15 cellular contexts compared by ENCODE assay signal in the genomic region with DNA sequence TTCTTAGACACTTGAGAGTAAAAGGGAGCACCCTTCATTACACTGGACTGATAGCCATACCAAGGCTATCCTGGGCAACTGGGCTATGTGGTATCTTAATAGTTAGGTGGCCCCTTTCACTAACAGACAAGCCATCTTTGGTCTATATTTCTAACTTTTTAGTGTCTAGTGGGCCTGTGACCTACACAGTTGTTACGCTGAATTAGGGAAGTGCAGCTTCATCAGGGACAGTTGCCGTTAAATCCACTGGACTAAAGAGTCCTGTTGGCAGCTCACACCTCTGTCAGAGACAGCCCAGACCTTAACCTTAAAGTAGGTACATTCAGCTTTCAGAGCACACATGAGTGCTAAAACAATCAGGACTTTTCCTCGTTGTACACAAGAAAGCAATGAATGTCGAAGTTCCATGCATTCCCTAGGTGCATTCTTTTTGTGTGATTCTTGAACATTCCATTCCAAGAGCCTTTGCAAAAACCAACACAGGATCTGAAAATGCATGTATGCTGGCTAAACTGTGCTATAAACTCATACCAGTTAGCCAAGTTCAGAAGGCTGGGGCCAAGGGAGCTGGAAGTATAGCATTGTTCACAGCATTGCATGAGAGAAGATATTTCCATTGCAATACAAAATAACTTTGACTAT.
DNase-seq lines count a peak whose midpoint lies in the region; ATAC-seq, FAIRE-seq and TF ChIP-seq lines count a peak whose summit lies in the region.
"Had no signal": no experiment of that assay in that cellular context is flagged by ENCODE, and none has a peak within 500 bp of the region (broad histone marks: within the 10 kb centered on the region; RNA-seq: fewer than 3 reads in every experiment).

No MANE protein-coding gene starts in this region.

- H4K5ac ChIP-seq in IMR-90 (ENCODE audit: low read depth, low read length) = no peak overlapping the region

- CTCF ChIA-PET in IMR-90 (lab: Yijun Ruan, JAX) = no interaction called here

- H2BK5ac ChIP-seq in IMR-90 (ENCODE audit: low read depth, low read length, poor library complexity, severe bottlenecking) = peak overlapping the region; percentile 65

- FAIRE-seq in GM12891 (lab: Jason Lieb, UNC) = no peak
- FAIRE-seq: A549, GM12892 had no signal

- no peaks in the 10 kb centered on the region for H3K9me1 ChIP-seq in IMR-90 (ENCODE audit: insufficient read depth, low read length)

- no peak overlapping the region for H2AK9ac ChIP-seq in IMR-90 (replicated peaks; ENCODE audit: low read depth, low read length, poor library complexity)

- H2BK20ac ChIP-seq in IMR-90 (ENCODE audit: low read depth, low read length) = no peak overlapping the region

- H3K27me3 ChIP-seq in ACC112 (ENCODE audit: insufficient read depth, low read length) = no peaks in the 10 kb centered on the region
- H3K27me3 ChIP-seq in IMR-90 (ENCODE audit: control insufficient read depth, insufficient read depth, low read length) = no peaks in the 10 kb centered on the region
- no peaks in the 10 kb centered on the region for H3K27me3 ChIP-seq in gastroesophageal sphincter

- H3K27ac ChIP-seq in ACC112 (ENCODE audit: low read depth, low read length) = peak overlapping the region; percentile 45
- no peak overlapping the region; the same call in 1 of the 2 replicates for H3K27ac ChIP-seq in IMR-90 (ENCODE audit: insufficient read depth, low read length)
- H3K27ac ChIP-seq in gastroesophageal sphincter = no peak overlapping the region
- H3K27ac ChIP-seq: A549 had no signal

- peak; percentile 8 for DNase-seq in IMR-90
- peak; percentile 84 for DNase-seq in dedifferentiated amniotic fluid mesenchymal stem cell (ENCODE audit: extremely low spot score)
- peak; percentile 45 for DNase-seq in kidney glomerular epithelial cell (lab: John Stamatoyannopoulos, UW)
- DNase-seq in activated CD8-positive, alpha-beta memory T cell treated with anti-CD3 and anti-CD28 coated beads for 24 hours = no peak
- DNase-seq in T-helper 2 cell = no peak
- no peak for DNase-seq in GM12891 (ENCODE audit: insufficient read length, low spot score)
- DNase-seq: NCI-H1417 treated with DMSO at 0.1 percent for 48 hours; SHP77 treated with DMSO at 0.1 percent for 48 hours; stimulated activated CD4-positive, alpha-beta T cell treated with anti-CD3 and anti-CD28 coated beads, Interleukin-12 subunit alpha, Interleukin-12 subunit beta, amount 100 ng/mL, for 4 hours had no signal

- H3K9me3 ChIP-seq in IMR-90 (ENCODE audit: control insufficient read depth, insufficient read depth, low read length) = peaks cover 6% of the 10 kb centered on the region; the same call in 1 of the 2 replicates
- H3K9me3 ChIP-seq in gastroesophageal sphincter = no peaks in the 10 kb centered on the region
- H3K9me3 ChIP-seq: A549, HAP-1 had no signal

- H3K36me3 ChIP-seq in ACC112 (ENCODE audit: insufficient read depth, low read length) (no peaks in the 10 kb centered on the region), IMR-90 (ENCODE audit: control insufficient read depth, insufficient read depth, low read length) (no peaks in the 10 kb centered on the region), gastroesophageal sphincter (no peaks in the 10 kb centered on the region)
- H3K36me3 ChIP-seq: HAP-1 had no signal

- H2AFZ ChIP-seq in ACC112 (ENCODE audit: low read length, unreplicated experiment) = no peak overlapping the region
- H2AFZ ChIP-seq in IMR-90 (replicated peaks; ENCODE audit: low read length, poor library complexity) = no peak overlapping the region

- no peak overlapping the region for H3K4me3 ChIP-seq in ACC112 (ENCODE audit: low read depth, low read length)
- no peak overlapping the region for H3K4me3 ChIP-seq in IMR-90 (ENCODE audit: insufficient read depth, low read depth, low read length)
- no peak overlapping the region for H3K4me3 ChIP-seq in gastroesophageal sphincter
- H3K4me3 ChIP-seq: A549, HAP-1 had no signal

- intact Hi-C loops in IMR-90 (cut with micrococcal nuclease) = no loop called here

- H3K23ac ChIP-seq in IMR-90 (ENCODE audit: low read depth, low read length) = no peak overlapping the region

- H3K56ac ChIP-seq in IMR-90 (ENCODE audit: extremely low read depth, insufficient read depth, low read length) = no peak overlapping the region

- no peaks in the 10 kb centered on the region for H3K79me2 ChIP-seq in ACC112 (ENCODE audit: control insufficient read depth, insufficient read depth, low read length, unreplicated experiment)

- ATAC-seq in IMR-90 (ENCODE audit: low read depth) (peak; percentile 71), gastroesophageal sphincter (no peak)
- ATAC-seq: A549, left lobe of liver had no signal

- H2BK120ac ChIP-seq in IMR-90 (ENCODE audit: low read depth, low read length) = no peak overlapping the region

- in situ Hi-C loops in IMR-90 (cut with MboI; ENCODE audit: low sequenced_read_pairs) = no loop called here

- H2AK5ac ChIP-seq in IMR-90 (ENCODE audit: low read depth, low read length) = no peak overlapping the region

- TF ChIP-seq POLR2A in IMR-90 (IDR thresholded peaks at IDR 0.05; ENCODE audit: low read depth, low read length) (no peak), gastroesophageal sphincter (IDR thresholded peaks at IDR 0.05) (no peak), GM12891 (IDR thresholded peaks at IDR 0.05; ENCODE audit: low read depth, low read length) (no peak)

- POLR2A ChIA-PET in IMR-90 (lab: Charles Lee; ENCODE audit: unreplicated experiment) = no interaction called here

- TF ChIP-seq CTCF in IMR-90 (conservative IDR thresholded peaks at IDR 0.05; ENCODE audit: low read depth, low read length) (no peak), gastroesophageal sphincter (IDR thresholded peaks at IDR 0.05) (no peak)

- H3K4ac ChIP-seq in IMR-90 (ENCODE audit: low read depth, low read length) = no peak overlapping the region

- H3K18ac ChIP-seq in IMR-90 (ENCODE audit: low read depth, low read length) = no peak overlapping the region

- no peak overlapping the region for H3K4me2 ChIP-seq in IMR-90 (ENCODE audit: low read depth, low read length)
- H3K4me2 ChIP-seq: A549 had no signal

- no peak overlapping the region for H4K91ac ChIP-seq in IMR-90 (ENCODE audit: insufficient read depth, low read depth, low read length)

- TF ChIP-seq RAD21 in IMR-90 (IDR thresholded peaks at IDR 0.05; ENCODE audit: low read length) = no peak

- H3K9ac ChIP-seq in IMR-90 (ENCODE audit: low read depth, low read length) = no peak overlapping the region

- H4K8ac ChIP-seq in IMR-90 (ENCODE audit: low read depth in 2 of 2, low read length in 2 of 2) = no peak overlapping the region; a peak in 1 of 4 replicates

- dilution Hi-C loops in IMR-90 (cut with HindIII; ENCODE audit: low sequenced_read_pairs, unreplicated experiment) = no loop called here

- BruUV-seq in IMR-90 (replicated peaks; lab: Mats Ljungman, UMichigan) = no TSS peak

- no peaks in the 10 kb centered on the region for H3K79me1 ChIP-seq in IMR-90 (ENCODE audit: low read depth in 1 of 2, low read length in 2 of 2)

- H3K14ac ChIP-seq in IMR-90 (replicated peaks; ENCODE audit: low read depth, low read length) = no peak overlapping the region

- no peaks in the 10 kb centered on the region for H4K20me1 ChIP-seq in IMR-90 (ENCODE audit: insufficient read depth, low read length)

- WGBS in IMR-90 (ENCODE audit: extremely low coverage in 2 of 2, insufficient read length in 1 of 2), 2 experiments = no CpG with 5 or more reads among the region's 4 CpGs
- WGBS in gastroesophageal sphincter (ENCODE audit: low coverage in 1 of 2), 2 donors = 59 to 100% methylated on average over 2 of the region's 4 CpGs

- peaks cover 6% of the 10 kb centered on the region for H3K4me1 ChIP-seq in ACC112 (ENCODE audit: control insufficient read depth, insufficient read depth, low read length, unreplicated experiment)
- no peaks in the 10 kb centered on the region for H3K4me1 ChIP-seq in IMR-90 (ENCODE audit: control insufficient read depth, insufficient read depth, low read length)
- H3K4me1 ChIP-seq in gastroesophageal sphincter = no peaks in the 10 kb centered on the region
- H3K4me1 ChIP-seq: A549, HAP-1 had no signal

- H2BK15ac ChIP-seq in IMR-90 (ENCODE audit: low read depth, low read length) = no peak overlapping the region

- no peak for TF ChIP-seq EP300 in gastroesophageal sphincter (IDR thresholded peaks at IDR 0.05)

TF ChIP-seq in IMR-90, 13 proteins besides CTCF, POLR2A, EP300 and RAD21 (continues in another document):
- TF ChIP-seq NFE2L2 (IDR thresholded peaks at IDR 0.05; ENCODE audit: low read depth, low read length) (no peak), CEBPB (IDR thresholded peaks at IDR 0.05; ENCODE audit: low read depth, low read length) (no peak), FOS (IDR thresholded peaks at IDR 0.05; ENCODE audit: low read depth, low read length) (no peak), MXI1 (IDR thresholded peaks at IDR 0.05; ENCODE audit: borderline replicate concordance, low read depth, low read length) (no peak), RFX5 (IDR thresholded peaks at IDR 0.05; ENCODE audit: low read depth, low read length) (no peak), CHD1 (IDR thresholded peaks at IDR 0.05; ENCODE audit: low read depth, low read length) (no peak)
- TF ChIP-seq, protein P1, sequence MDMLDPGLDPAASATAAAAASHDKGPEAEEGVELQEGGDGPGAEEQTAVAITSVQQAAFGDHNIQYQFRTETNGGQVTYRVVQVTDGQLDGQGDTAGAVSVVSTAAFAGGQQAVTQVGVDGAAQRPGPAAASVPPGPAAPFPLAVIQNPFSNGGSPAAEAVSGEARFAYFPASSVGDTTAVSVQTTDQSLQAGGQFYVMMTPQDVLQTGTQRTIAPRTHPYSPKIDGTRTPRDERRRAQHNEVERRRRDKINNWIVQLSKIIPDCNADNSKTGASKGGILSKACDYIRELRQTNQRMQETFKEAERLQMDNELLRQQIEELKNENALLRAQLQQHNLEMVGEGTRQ (IDR thresholded peaks at IDR 0.05; ENCODE audit: low read depth, low read length) = no peak

TF ChIP-seq in GM12891, 5 proteins besides CTCF, POLR2A, EP300 and RAD21:
- TF ChIP-seq TAF1 (IDR thresholded peaks at IDR 0.05; ENCODE audit: low read depth, low read length) (no peak), SPI1 (IDR thresholded peaks at IDR 0.05; ENCODE audit: low read depth, low read length) (no peak), POU2F2 (IDR thresholded peaks at IDR 0.05; ENCODE audit: low read depth, low read length) (no peak), POLR2AphosphoS5 (IDR thresholded peaks at IDR 0.05; ENCODE audit: low read depth, low read length) (no peak), PAX5 (IDR thresholded peaks at IDR 0.05; ENCODE audit: insufficient read depth, low read length, severe bottlenecking) (no peak)

Comparison
In these comparisons a context has a peak if more than half of its experiments do, and no peak if none do; other contexts are left out.
1. DNase-seq: peak in IMR-90 (single experiment), dedifferentiated amniotic fluid mesenchymal stem cell (single experiment) and kidney glomerular epithelial cell (single experiment); none in activated CD8-positive, alpha-beta memory T cell treated with anti-CD3 and anti-CD28 coated beads for 24 hours (single experiment), T-helper 2 cell (0 of 5) and GM12891 (single experiment).